ENCODE assay signal across 8 cellular contexts in genomic region chr12:569803-570236, GRCh38.
DNase-seq lines count a peak whose midpoint lies in the region; ATAC-seq and TF ChIP-seq lines count a peak whose summit lies in the region.

No MANE protein-coding gene starts in this region.

- CTCF ChIA-PET in activated CD4-positive, alpha-beta T cell treated with anti-CD3 and anti-CD28 coated beads for 36 hours (lab: Charles Lee): interaction anchor here (0.5 to 5.5 kb wide), 18 partner anchors 14 to 1013 kb away, joined by 3 to 42 read pairs (median 3); partner anchors contain the start of genes RAD52 and WNK1

- peak overlapping the region; percentile 85 for H3K27ac Mint-ChIP-seq in activated CD4-positive, alpha-beta T cell treated with anti-CD3 and anti-CD28 coated beads for 36 hours
- peak overlapping the region; percentile 76 for H3K27ac Mint-ChIP-seq in chondrocyte (ENCODE audit: unreplicated experiment)

- intact Hi-C loops in activated CD4-positive, alpha-beta T cell treated with anti-CD3 and anti-CD28 coated beads for 36 hours (cut with DNase I, micrococcal nuclease): loop anchor here (1.0 to 10.0 kb wide), 9 partner anchors 181 to 1022 kb away; partner anchors contain the start of genes RAD52 (in 2 of the 2) and FBXL14 (in 1 of the 2)

- TF ChIP-seq CTCF in HFF-Myc (IDR thresholded peaks at IDR 0.05; ENCODE audit: low read depth, low read length, missing control alignments): peak; percentile 86
- TF ChIP-seq CTCF in chondrocyte (IDR thresholded peaks at IDR 0.05): peak; percentile 99

- H3K4me1 Mint-ChIP-seq in activated CD4-positive, alpha-beta T cell treated with anti-CD3 and anti-CD28 coated beads for 36 hours: peaks cover 65% of the 10 kb centered on the region
- H3K4me1 Mint-ChIP-seq in chondrocyte (ENCODE audit: low read depth): peaks cover 39% of the 10 kb centered on the region

- H3K9me3 Mint-ChIP-seq in activated CD4-positive, alpha-beta T cell treated with anti-CD3 and anti-CD28 coated beads for 36 hours (ENCODE audit: low read depth): no peaks in the 10 kb centered on the region
- H3K9me3 Mint-ChIP-seq in chondrocyte (ENCODE audit: low read depth): peaks cover 5% of the 10 kb centered on the region

- no peaks in the 10 kb centered on the region for H3K27me3 Mint-ChIP-seq in activated CD4-positive, alpha-beta T cell treated with anti-CD3 and anti-CD28 coated beads for 36 hours
- peaks cover 1% of the 10 kb centered on the region for H3K27me3 Mint-ChIP-seq in chondrocyte (ENCODE audit: low read depth)

- peak overlapping the region; percentile 74 for H3K4me3 Mint-ChIP-seq in activated CD4-positive, alpha-beta T cell treated with anti-CD3 and anti-CD28 coated beads for 36 hours
- H3K4me3 Mint-ChIP-seq in chondrocyte (ENCODE audit: unreplicated experiment): peak overlapping the region; percentile 80

- ATAC-seq in activated CD4-positive, alpha-beta T cell treated with anti-CD3 and anti-CD28 coated beads for 36 hours: peak; percentile 89
- ATAC-seq in HG02852 (IDR thresholded peaks at IDR 0.05; ENCODE audit: unreplicated experiment): no peak

- peak overlapping the region; percentile 63 for H3K4me3 ChIP-seq in HFF-Myc (replicated peaks; ENCODE audit: low read depth, low read length)

- POLR2A ChIA-PET in activated CD4-positive, alpha-beta T cell treated with anti-CD3 and anti-CD28 coated beads for 36 hours (lab: Charles Lee): interaction anchor here (0.6 kb wide), 2 partner anchors 150 to 339 kb away, joined by 3 read pairs; no protein-coding TSS in a partner anchor

- peak; percentile 56 for DNase-seq in DMS114 treated with DMSO at 0.1 percent for 48 hours (lab: John Stamatoyannopoulos, UW; ENCODE audit: unreplicated experiment)
- DNase-seq in HFF-Myc (ENCODE audit: extremely low read depth, low read depth): no peak
- peak; percentile 9 for DNase-seq in NCI-H2227 treated with DMSO at 0.1 percent for 48 hours (lab: John Stamatoyannopoulos, UW)
- DNase-seq in activated CD4-positive, alpha-beta T cell treated with anti-CD3 and anti-CD28 coated beads for 36 hours: peak; percentile 94
- DNase-seq in chondrocyte (ENCODE audit: low spot score): no peak
- peak; percentile 80 for DNase-seq in kidney tubule cell (ENCODE audit: low spot score)
- peak; percentile 80 to 83 for DNase-seq in stimulated activated CD4-positive, alpha-beta T cell treated with anti-CD3 and anti-CD28 coated beads, Interleukin-15, amount 100 ng/mL, for 48 hours (ENCODE audit: low read depth in 2 of 2)

- H3K36me3 Mint-ChIP-seq in activated CD4-positive, alpha-beta T cell treated with anti-CD3 and anti-CD28 coated beads for 36 hours (ENCODE audit: low read depth): no peaks in the 10 kb centered on the region
- no peaks in the 10 kb centered on the region for H3K36me3 Mint-ChIP-seq in chondrocyte (ENCODE audit: low read depth)

Comparison
In these comparisons a context has a peak if more than half of its experiments do, and no peak if none do; other contexts are left out.
1. DNase-seq: peak in DMS114 treated with DMSO at 0.1 percent for 48 hours (single experiment), NCI-H2227 treated with DMSO at 0.1 percent for 48 hours (single experiment), activated CD4-positive, alpha-beta T cell treated with anti-CD3 and anti-CD28 coated beads for 36 hours (single experiment), kidney tubule cell (single experiment) and stimulated activated CD4-positive, alpha-beta T cell treated with anti-CD3 and anti-CD28 coated beads, Interleukin-15, amount 100 ng/mL, for 48 hours (2 of 2); none in HFF-Myc (single experiment) and chondrocyte (single experiment).